In the genomic region with DNA sequence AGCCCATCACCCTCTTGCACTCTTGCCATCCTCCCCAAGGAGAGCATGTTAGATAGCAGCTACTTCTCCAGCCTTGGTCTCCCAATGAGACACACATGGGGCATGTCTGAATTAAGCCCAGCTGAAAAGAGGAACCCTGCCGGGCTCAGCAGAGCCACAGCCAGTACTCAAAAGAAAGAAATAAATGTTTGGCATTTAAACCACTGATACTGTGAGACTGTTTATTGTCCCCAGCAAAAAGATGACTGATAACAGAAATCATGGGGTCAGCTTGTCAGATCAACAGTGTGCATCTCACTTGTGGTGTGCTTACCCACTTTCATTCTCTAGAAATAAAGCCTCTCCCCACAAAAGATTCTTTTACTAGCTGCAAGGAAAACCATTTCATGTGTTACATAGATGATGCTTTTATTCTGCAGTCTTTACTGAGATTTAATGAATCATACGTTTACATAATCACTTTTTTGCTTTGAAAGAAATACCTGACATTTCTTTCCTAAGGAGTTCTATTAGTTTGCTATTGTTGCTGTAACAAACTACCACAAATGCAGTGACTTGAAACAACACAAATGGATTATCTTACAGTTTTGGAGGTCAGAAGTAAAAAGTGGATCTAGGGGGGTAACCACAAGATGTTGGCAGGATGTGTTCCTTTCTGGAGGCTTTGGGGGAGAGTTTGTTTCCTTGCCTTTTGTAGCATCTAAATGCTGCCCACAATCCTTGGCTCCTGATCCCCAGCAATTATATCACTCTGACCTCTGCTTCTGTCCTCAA, we compare ENCODE assay signal across 12 cellular contexts. TPM values are rescaled to one million over a fixed set of nuclear protein-coding genes. Genes with fewer than 3 reads are reported as not detected.
DNase-seq lines count a peak whose midpoint lies in the region; ATAC-seq and TF ChIP-seq lines count a peak whose summit lies in the region.
"Had no signal": no experiment of that assay in that cellular context is flagged by ENCODE, and none has a peak within 500 bp of the region (broad histone marks: within the 10 kb centered on the region; RNA-seq: fewer than 3 reads in every experiment).

No MANE protein-coding gene starts in this region.

- CTCF ChIA-PET in WTC11 (lab: Charles Lee) = no interaction called here

- TF ChIP-seq CTCF in WTC11 (IDR thresholded peaks at IDR 0.05) = no peak
- no peak for TF ChIP-seq CTCF in progenitor cell of endocrine pancreas (IDR thresholded peaks at IDR 0.05; ENCODE audit: unreplicated experiment)

- peak; percentile 66 for ATAC-seq in GM18502 (IDR thresholded peaks at IDR 0.05; ENCODE audit: poor library complexity, unreplicated experiment)
- ATAC-seq in GM21423 (IDR thresholded peaks at IDR 0.05; ENCODE audit: unreplicated experiment) = peak; percentile 70
- peak; percentile 72 for ATAC-seq in HG03139 (IDR thresholded peaks at IDR 0.05; ENCODE audit: unreplicated experiment)
- peak; percentile 46; the same call in 1 of the 2 replicates for ATAC-seq in WTC11

- H3K4me1 Mint-ChIP-seq in WTC11 = peaks cover 9% of the 10 kb centered on the region; the same call in 1 of the 2 replicates
- H3K4me1 Mint-ChIP-seq in progenitor cell of endocrine pancreas (ENCODE audit: low read depth) = no peaks in the 10 kb centered on the region
- H3K4me1 Mint-ChIP-seq: CD14-positive monocyte; central memory CD8-positive, alpha-beta T cell; memory B cell had no signal

- DNase-seq in WTC11 (ENCODE audit: low spot score) (no peak), GM19240 (ENCODE audit: insufficient read length, low spot score) (no peak), progenitor cell of endocrine pancreas (ENCODE audit: low spot score, unreplicated experiment) (no peak), midbrain (lab: John Stamatoyannopoulos, UW) (no peak)
- no peak for DNase-seq in activated CD4-positive, CD25-positive, alpha-beta regulatory T cell (lab: John Stamatoyannopoulos, UW)
- DNase-seq: SW 1271 had no signal

- H3K27ac Mint-ChIP-seq in WTC11 (no peak overlapping the region), progenitor cell of endocrine pancreas (no peak overlapping the region)
- H3K27ac Mint-ChIP-seq: CD14-positive monocyte, memory B cell had no signal

- POLR2A ChIA-PET in WTC11 (lab: Charles Lee) = no interaction called here

- H3K9me3 Mint-ChIP-seq in WTC11 (peaks cover 4% of the 10 kb centered on the region; the same call in 1 of the 2 replicates), progenitor cell of endocrine pancreas (ENCODE audit: low read depth) (no peaks in the 10 kb centered on the region)
- H3K9me3 Mint-ChIP-seq: central memory CD8-positive, alpha-beta T cell; memory B cell had no signal

- H3K4me3 Mint-ChIP-seq in WTC11 (no peak overlapping the region), progenitor cell of endocrine pancreas (ENCODE audit: low read depth) (no peak overlapping the region)
- H3K4me3 Mint-ChIP-seq: central memory CD8-positive, alpha-beta T cell; memory B cell had no signal

- no peaks in the 10 kb centered on the region for H3K36me3 Mint-ChIP-seq in WTC11
- no peaks in the 10 kb centered on the region for H3K36me3 Mint-ChIP-seq in progenitor cell of endocrine pancreas (ENCODE audit: insufficient read depth)
- H3K36me3 Mint-ChIP-seq: CD14-positive monocyte, memory B cell had no signal

- H3K27me3 Mint-ChIP-seq in WTC11 (ENCODE audit: low read depth) (no peaks in the 10 kb centered on the region), progenitor cell of endocrine pancreas (no peaks in the 10 kb centered on the region)
- H3K27me3 Mint-ChIP-seq: memory B cell had no signal

TF ChIP-seq in WTC11, 78 proteins besides CTCF, POLR2A, EP300 and RAD21 (continues in another document):
- TF ChIP-seq, protein P1, sequence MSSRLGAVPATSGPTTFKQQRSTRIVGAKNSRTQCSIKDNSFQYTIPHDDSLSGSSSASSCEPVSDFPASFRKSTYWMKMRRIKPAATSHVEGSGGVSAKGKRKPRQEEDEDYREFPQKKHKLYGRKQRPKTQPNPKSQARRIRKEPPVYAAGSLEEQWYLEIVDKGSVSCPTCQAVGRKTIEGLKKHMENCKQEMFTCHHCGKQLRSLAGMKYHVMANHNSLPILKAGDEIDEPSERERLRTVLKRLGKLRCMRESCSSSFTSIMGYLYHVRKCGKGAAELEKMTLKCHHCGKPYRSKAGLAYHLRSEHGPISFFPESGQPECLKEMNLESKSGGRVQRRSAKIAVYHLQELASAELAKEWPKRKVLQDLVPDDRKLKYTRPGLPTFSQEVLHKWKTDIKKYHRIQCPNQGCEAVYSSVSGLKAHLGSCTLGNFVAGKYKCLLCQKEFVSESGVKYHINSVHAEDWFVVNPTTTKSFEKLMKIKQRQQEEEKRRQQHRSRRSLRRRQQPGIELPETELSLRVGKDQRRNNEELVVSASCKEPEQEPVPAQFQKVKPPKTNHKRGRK (CRISPR knock-in tag; IDR thresholded peaks at IDR 0.05; ENCODE audit: borderline replicate concordance) = no peak
- TF ChIP-seq NR1H2 (CRISPR knock-in tag; IDR thresholded peaks at IDR 0.05) = no peak
- TF ChIP-seq HMGA2 (CRISPR knock-in tag; IDR thresholded peaks at IDR 0.05) = no peak
- TF ChIP-seq, protein P2, sequence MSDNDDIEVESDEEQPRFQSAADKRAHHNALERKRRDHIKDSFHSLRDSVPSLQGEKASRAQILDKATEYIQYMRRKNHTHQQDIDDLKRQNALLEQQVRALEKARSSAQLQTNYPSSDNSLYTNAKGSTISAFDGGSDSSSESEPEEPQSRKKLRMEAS (CRISPR knock-in tag; IDR thresholded peaks at IDR 0.05) = no peak
- no peak for TF ChIP-seq TEAD4 (CRISPR knock-in tag; IDR thresholded peaks at IDR 0.05)
- no peak for TF ChIP-seq CREM (CRISPR knock-in tag; IDR thresholded peaks at IDR 0.05)
- TF ChIP-seq, protein P3, sequence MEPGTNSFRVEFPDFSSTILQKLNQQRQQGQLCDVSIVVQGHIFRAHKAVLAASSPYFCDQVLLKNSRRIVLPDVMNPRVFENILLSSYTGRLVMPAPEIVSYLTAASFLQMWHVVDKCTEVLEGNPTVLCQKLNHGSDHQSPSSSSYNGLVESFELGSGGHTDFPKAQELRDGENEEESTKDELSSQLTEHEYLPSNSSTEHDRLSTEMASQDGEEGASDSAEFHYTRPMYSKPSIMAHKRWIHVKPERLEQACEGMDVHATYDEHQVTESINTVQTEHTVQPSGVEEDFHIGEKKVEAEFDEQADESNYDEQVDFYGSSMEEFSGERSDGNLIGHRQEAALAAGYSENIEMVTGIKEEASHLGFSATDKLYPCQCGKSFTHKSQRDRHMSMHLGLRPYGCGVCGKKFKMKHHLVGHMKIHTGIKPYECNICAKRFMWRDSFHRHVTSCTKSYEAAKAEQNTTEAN (CRISPR knock-in tag; IDR thresholded peaks at IDR 0.05) = no peak
- TF ChIP-seq, protein P4, sequence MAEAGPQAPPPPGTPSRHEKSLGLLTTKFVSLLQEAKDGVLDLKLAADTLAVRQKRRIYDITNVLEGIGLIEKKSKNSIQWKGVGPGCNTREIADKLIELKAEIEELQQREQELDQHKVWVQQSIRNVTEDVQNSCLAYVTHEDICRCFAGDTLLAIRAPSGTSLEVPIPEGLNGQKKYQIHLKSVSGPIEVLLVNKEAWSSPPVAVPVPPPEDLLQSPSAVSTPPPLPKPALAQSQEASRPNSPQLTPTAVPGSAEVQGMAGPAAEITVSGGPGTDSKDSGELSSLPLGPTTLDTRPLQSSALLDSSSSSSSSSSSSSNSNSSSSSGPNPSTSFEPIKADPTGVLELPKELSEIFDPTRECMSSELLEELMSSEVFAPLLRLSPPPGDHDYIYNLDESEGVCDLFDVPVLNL (CRISPR knock-in tag; IDR thresholded peaks at IDR 0.05; ENCODE audit: borderline replicate concordance, low read depth) = no peak
- no peak for TF ChIP-seq IRF2 (CRISPR knock-in tag; IDR thresholded peaks at IDR 0.05; ENCODE audit: borderline replicate concordance, low read depth)
- no peak for TF ChIP-seq CBFB (CRISPR knock-in tag; IDR thresholded peaks at IDR 0.05; ENCODE audit: low read depth)
- no peak for TF ChIP-seq ZNF219 (CRISPR knock-in tag; IDR thresholded peaks at IDR 0.05; ENCODE audit: borderline replicate concordance)
- TF ChIP-seq, protein P5, sequence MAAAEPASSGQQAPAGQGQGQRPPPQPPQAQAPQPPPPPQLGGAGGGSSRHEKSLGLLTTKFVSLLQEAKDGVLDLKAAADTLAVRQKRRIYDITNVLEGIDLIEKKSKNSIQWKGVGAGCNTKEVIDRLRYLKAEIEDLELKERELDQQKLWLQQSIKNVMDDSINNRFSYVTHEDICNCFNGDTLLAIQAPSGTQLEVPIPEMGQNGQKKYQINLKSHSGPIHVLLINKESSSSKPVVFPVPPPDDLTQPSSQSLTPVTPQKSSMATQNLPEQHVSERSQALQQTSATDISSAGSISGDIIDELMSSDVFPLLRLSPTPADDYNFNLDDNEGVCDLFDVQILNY (CRISPR knock-in tag; IDR thresholded peaks at IDR 0.05) = no peak
- TF ChIP-seq, protein P6, sequence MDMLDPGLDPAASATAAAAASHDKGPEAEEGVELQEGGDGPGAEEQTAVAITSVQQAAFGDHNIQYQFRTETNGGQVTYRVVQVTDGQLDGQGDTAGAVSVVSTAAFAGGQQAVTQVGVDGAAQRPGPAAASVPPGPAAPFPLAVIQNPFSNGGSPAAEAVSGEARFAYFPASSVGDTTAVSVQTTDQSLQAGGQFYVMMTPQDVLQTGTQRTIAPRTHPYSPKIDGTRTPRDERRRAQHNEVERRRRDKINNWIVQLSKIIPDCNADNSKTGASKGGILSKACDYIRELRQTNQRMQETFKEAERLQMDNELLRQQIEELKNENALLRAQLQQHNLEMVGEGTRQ (CRISPR knock-in tag; IDR thresholded peaks at IDR 0.05) = no peak
- TF ChIP-seq NFATC4 (CRISPR knock-in tag; IDR thresholded peaks at IDR 0.05) = no peak
- TF ChIP-seq FOXK1 (CRISPR knock-in tag; IDR thresholded peaks at IDR 0.05) = no peak
- no peak for TF ChIP-seq NFYB (CRISPR knock-in tag; conservative IDR thresholded peaks at IDR 0.05; ENCODE audit: low read depth)

RNA-seq across cellular contexts. Expression of a gene that starts 20.9 kb away (rescaled TPM):
- 1.7 to 3.5 TPM (median 1.9 TPM) in 3 replicates for total RNA-seq in WTC11 (2021)
- not detected in 2 replicates for total RNA-seq in progenitor cell of endocrine pancreas
